Comparison of ENCODE assay signal across 13 cellular contexts in genomic region chr3:178439504-178439903, GRCh38.
DNase-seq lines count a peak whose midpoint lies in the region; ATAC-seq, FAIRE-seq and TF ChIP-seq lines count a peak whose summit lies in the region.
"Had no signal": no experiment of that assay in that cellular context is flagged by ENCODE, and none has a peak within 500 bp of the region (broad histone marks: within the 10 kb centered on the region; RNA-seq: fewer than 3 reads in every experiment).

No MANE protein-coding gene starts in this region.

- H3K4me1 Mint-ChIP-seq in nephron: peaks cover 21% of the 10 kb centered on the region
- H3K4me1 Mint-ChIP-seq: immature natural killer cell; stimulated activated naive B cell treated with anti-CD40 and anti-IgM and Interleukin-4, amounts not matched to agents 10 μg/mL and 1 μg/mL and 100 μg/mL, for 72 hours had no signal

- TF ChIP-seq EP300 in Ishikawa (IDR thresholded peaks at IDR 0.05; ENCODE audit: borderline replicate concordance): no peak

- no peak for TF ChIP-seq RAD21 in Ishikawa (IDR thresholded peaks at IDR 0.05; ENCODE audit: low read depth)

- ATAC-seq in GM18867 (IDR thresholded peaks at IDR 0.05; ENCODE audit: unreplicated experiment): no peak
- ATAC-seq in HG03457 (IDR thresholded peaks at IDR 0.05; ENCODE audit: unreplicated experiment): no peak
- ATAC-seq: stimulated activated naive B cell treated with anti-CD40 and anti-IgM and Interleukin-4, amounts not matched to agents 10 μg/mL and 1 μg/mL and 100 μg/mL, for 72 hours had no signal

- no peaks in the 10 kb centered on the region for H3K9me3 Mint-ChIP-seq in nephron
- H3K9me3 Mint-ChIP-seq: immature natural killer cell; stimulated activated naive B cell treated with anti-CD40 and anti-IgM and Interleukin-4, amounts not matched to agents 10 μg/mL and 1 μg/mL and 100 μg/mL, for 72 hours had no signal

- H3K4me3 ChIP-seq in astrocyte of the spinal cord (ENCODE audit: low read depth, low read length): no peak overlapping the region
- H3K4me3 ChIP-seq: coronary artery, sigmoid colon had no signal

- no peak for TF ChIP-seq CTCF in astrocyte of the spinal cord (IDR thresholded peaks at IDR 0.05; ENCODE audit: low read depth, low read length)
- no peak for TF ChIP-seq CTCF in nephron (IDR thresholded peaks at IDR 0.05; ENCODE audit: unreplicated experiment in 3 of 3)

- no peaks in the 10 kb centered on the region for H3K27me3 Mint-ChIP-seq in nephron (ENCODE audit: low read depth)

- H3K36me3 Mint-ChIP-seq in nephron (ENCODE audit: low read depth): no peaks in the 10 kb centered on the region
- H3K36me3 Mint-ChIP-seq: immature natural killer cell; stimulated activated naive B cell treated with anti-CD40 and anti-IgM and Interleukin-4, amounts not matched to agents 10 μg/mL and 1 μg/mL and 100 μg/mL, for 72 hours had no signal

- peak overlapping the region in 2 of 3 experiments; percentile 43 to 49 for H3K27ac Mint-ChIP-seq in nephron
- H3K27ac Mint-ChIP-seq: immature natural killer cell; stimulated activated naive B cell treated with anti-CD40 and anti-IgM and Interleukin-4, amounts not matched to agents 10 μg/mL and 1 μg/mL and 100 μg/mL, for 72 hours had no signal

- DNase-seq in GM18507 (ENCODE audit: extremely low spot score, insufficient read length, low read depth) (no peak), astrocyte of the spinal cord (ENCODE audit: low read depth, low spot score) (peak; percentile 67)
- DNase-seq in central memory CD4-positive, alpha-beta T cell: no peak
- DNase-seq: activated CD8-positive, alpha-beta memory T cell treated with anti-CD3 and anti-CD28 coated beads, Interleukin-2, amount 50 U/mL, for 4 hours; immature natural killer cell; SIG-M5; sigmoid colon; stimulated activated naive B cell treated with anti-CD40 and anti-IgM and Interleukin-4, amounts not matched to agents 10 μg/mL and 1 μg/mL and 100 μg/mL, for 72 hours had no signal

- peak; percentile 59 for FAIRE-seq in GM18507 (lab: Jason Lieb, UNC)

- no peak overlapping the region for H3K4me3 Mint-ChIP-seq in nephron
- H3K4me3 Mint-ChIP-seq: immature natural killer cell; stimulated activated naive B cell treated with anti-CD40 and anti-IgM and Interleukin-4, amounts not matched to agents 10 μg/mL and 1 μg/mL and 100 μg/mL, for 72 hours had no signal

- in situ Hi-C loops in astrocyte of the spinal cord (cut with HindIII; ENCODE audit: low sequenced_read_pairs): no loop called here

TF ChIP-seq in Ishikawa, 13 proteins besides CTCF, POLR2A, EP300 and RAD21:
- TF ChIP-seq, protein P1, sequence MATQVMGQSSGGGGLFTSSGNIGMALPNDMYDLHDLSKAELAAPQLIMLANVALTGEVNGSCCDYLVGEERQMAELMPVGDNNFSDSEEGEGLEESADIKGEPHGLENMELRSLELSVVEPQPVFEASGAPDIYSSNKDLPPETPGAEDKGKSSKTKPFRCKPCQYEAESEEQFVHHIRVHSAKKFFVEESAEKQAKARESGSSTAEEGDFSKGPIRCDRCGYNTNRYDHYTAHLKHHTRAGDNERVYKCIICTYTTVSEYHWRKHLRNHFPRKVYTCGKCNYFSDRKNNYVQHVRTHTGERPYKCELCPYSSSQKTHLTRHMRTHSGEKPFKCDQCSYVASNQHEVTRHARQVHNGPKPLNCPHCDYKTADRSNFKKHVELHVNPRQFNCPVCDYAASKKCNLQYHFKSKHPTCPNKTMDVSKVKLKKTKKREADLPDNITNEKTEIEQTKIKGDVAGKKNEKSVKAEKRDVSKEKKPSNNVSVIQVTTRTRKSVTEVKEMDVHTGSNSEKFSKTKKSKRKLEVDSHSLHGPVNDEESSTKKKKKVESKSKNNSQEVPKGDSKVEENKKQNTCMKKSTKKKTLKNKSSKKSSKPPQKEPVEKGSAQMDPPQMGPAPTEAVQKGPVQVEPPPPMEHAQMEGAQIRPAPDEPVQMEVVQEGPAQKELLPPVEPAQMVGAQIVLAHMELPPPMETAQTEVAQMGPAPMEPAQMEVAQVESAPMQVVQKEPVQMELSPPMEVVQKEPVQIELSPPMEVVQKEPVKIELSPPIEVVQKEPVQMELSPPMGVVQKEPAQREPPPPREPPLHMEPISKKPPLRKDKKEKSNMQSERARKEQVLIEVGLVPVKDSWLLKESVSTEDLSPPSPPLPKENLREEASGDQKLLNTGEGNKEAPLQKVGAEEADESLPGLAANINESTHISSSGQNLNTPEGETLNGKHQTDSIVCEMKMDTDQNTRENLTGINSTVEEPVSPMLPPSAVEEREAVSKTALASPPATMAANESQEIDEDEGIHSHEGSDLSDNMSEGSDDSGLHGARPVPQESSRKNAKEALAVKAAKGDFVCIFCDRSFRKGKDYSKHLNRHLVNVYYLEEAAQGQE (IDR thresholded peaks at IDR 0.05; ENCODE audit: low read depth): peak; percentile 40; the same call in 1 of the 2 replicates
- no peak for TF ChIP-seq TEAD4 (IDR thresholded peaks at IDR 0.05)
